12 cellular contexts compared by ENCODE assay signal in genomic region chr2:127407091-127407490, GRCh38. TPM values are rescaled to one million over a fixed set of nuclear protein-coding genes. Genes with fewer than 3 reads are reported as not detected.
DNase-seq lines count a peak whose midpoint lies in the region; ATAC-seq and TF ChIP-seq lines count a peak whose summit lies in the region.
"Had no signal": no experiment of that assay in that cellular context is flagged by ENCODE, and none has a peak within 500 bp of the region (broad histone marks: within the 10 kb centered on the region; RNA-seq: fewer than 3 reads in every experiment).

No MANE protein-coding gene starts in this region.

- ATAC-seq in activated CD8-positive, alpha-beta T cell treated with anti-CD3 and anti-CD28 coated beads for 36 hours: no peak
- no peak for ATAC-seq in HG03442 (IDR thresholded peaks at IDR 0.05; ENCODE audit: unreplicated experiment)

- no peaks in the 10 kb centered on the region for H3K9me3 ChIP-seq in liver (ENCODE audit: control insufficient read depth in 4 of 4, low read length in 3 of 4)
- H3K9me3 ChIP-seq in stomach smooth muscle (ENCODE audit: control insufficient read depth in 2 of 2, low read length in 2 of 2): no peaks in the 10 kb centered on the region
- H3K9me3 ChIP-seq in SJCRH30 (replicated peaks): no peaks in the 10 kb centered on the region

- peaks cover 5 to 32% (median 15%) of the 10 kb centered on the region in 4 donors for H3K4me1 ChIP-seq in liver (ENCODE audit: control insufficient read depth in 4 of 4, insufficient read depth in 4 of 4, low read length in 3 of 4)
- peaks cover 16% of the 10 kb centered on the region for H3K4me1 ChIP-seq in stomach smooth muscle (ENCODE audit: control insufficient read depth, insufficient read depth, low read length)
- H3K4me1 ChIP-seq in SJCRH30: peaks cover 28% of the 10 kb centered on the region

- peaks cover 28% of the 10 kb centered on the region for H3K4me1 Mint-ChIP-seq in activated CD4-positive, alpha-beta T cell treated with anti-CD3 and anti-CD28 coated beads, Interleukin-2, amount 10 ng/mL, durations not matched to agents 7 days and 5 days
- H3K4me1 Mint-ChIP-seq in activated CD8-positive, alpha-beta T cell treated with anti-CD3 and anti-CD28 coated beads for 36 hours (ENCODE audit: low read depth): peaks cover 23% of the 10 kb centered on the region

- no peaks in the 10 kb centered on the region for H3K36me3 ChIP-seq in liver (ENCODE audit: control insufficient read depth in 4 of 4, insufficient read depth in 3 of 4, low read depth in 1 of 4, low read length in 3 of 4)
- no peaks in the 10 kb centered on the region for H3K36me3 ChIP-seq in stomach smooth muscle (ENCODE audit: control insufficient read depth in 2 of 2, insufficient read depth in 2 of 2, low read length in 2 of 2)
- H3K36me3 ChIP-seq in SJCRH30: no peaks in the 10 kb centered on the region

- H3K4me3 ChIP-seq in liver (ENCODE audit: low read depth in 1 of 3, low read length in 3 of 3) (no peak overlapping the region), stomach smooth muscle (ENCODE audit: low read length in 2 of 2) (no peak overlapping the region), SJCRH30 (no peak overlapping the region)

- H3K27ac ChIP-seq in liver (ENCODE audit: low read depth in 1 of 2, low read length in 2 of 2) (peak overlapping the region; percentile 94 to 95), stomach smooth muscle (ENCODE audit: low read length) (peak overlapping the region; percentile 11), SJCRH30 (no peak overlapping the region; the same call in 1 of the 2 replicates)

- H3K27ac Mint-ChIP-seq in activated CD4-positive, alpha-beta T cell treated with anti-CD3 and anti-CD28 coated beads, Interleukin-2, amount 10 ng/mL, durations not matched to agents 7 days and 5 days: no peak overlapping the region
- no peak overlapping the region for H3K27ac Mint-ChIP-seq in activated CD8-positive, alpha-beta T cell treated with anti-CD3 and anti-CD28 coated beads for 36 hours

- H3K4me3 Mint-ChIP-seq in activated CD4-positive, alpha-beta T cell treated with anti-CD3 and anti-CD28 coated beads, Interleukin-2, amount 10 ng/mL, durations not matched to agents 7 days and 5 days: peak overlapping the region; percentile 60
- H3K4me3 Mint-ChIP-seq in activated CD8-positive, alpha-beta T cell treated with anti-CD3 and anti-CD28 coated beads for 36 hours: peak overlapping the region; percentile 26

- no peaks in the 10 kb centered on the region for H3K9me3 Mint-ChIP-seq in activated CD4-positive, alpha-beta T cell treated with anti-CD3 and anti-CD28 coated beads, Interleukin-2, amount 10 ng/mL, durations not matched to agents 7 days and 5 days
- H3K9me3 Mint-ChIP-seq in activated CD8-positive, alpha-beta T cell treated with anti-CD3 and anti-CD28 coated beads for 36 hours: no peaks in the 10 kb centered on the region

- no peaks in the 10 kb centered on the region for H3K36me3 Mint-ChIP-seq in activated CD4-positive, alpha-beta T cell treated with anti-CD3 and anti-CD28 coated beads, Interleukin-2, amount 10 ng/mL, durations not matched to agents 7 days and 5 days (ENCODE audit: low read depth)
- H3K36me3 Mint-ChIP-seq in activated CD8-positive, alpha-beta T cell treated with anti-CD3 and anti-CD28 coated beads for 36 hours (ENCODE audit: low read depth): no peaks in the 10 kb centered on the region

- TF ChIP-seq CTCF in activated CD8-positive, alpha-beta T cell treated with anti-CD3 and anti-CD28 coated beads for 36 hours (IDR thresholded peaks at IDR 0.05): no peak
- no peak for TF ChIP-seq CTCF in liver (IDR thresholded peaks at IDR 0.05; ENCODE audit: low read depth, low read length, missing input control)

- no peak for TF ChIP-seq RAD21 in liver (IDR thresholded peaks at IDR 0.05)

- intact Hi-C loops in activated CD8-positive, alpha-beta T cell treated with anti-CD3 and anti-CD28 coated beads for 36 hours (cut with micrococcal nuclease): no loop called here

- peak overlapping the region in 1 of 2 donors; percentile 55 for H3K9ac ChIP-seq in liver (ENCODE audit: low read depth in 1 of 2, low read length in 2 of 2)
- peak overlapping the region in 1 of 2 donors; percentile 1 for H3K9ac ChIP-seq in stomach smooth muscle (ENCODE audit: low read length in 2 of 2)

- H3K27me3 Mint-ChIP-seq in activated CD4-positive, alpha-beta T cell treated with anti-CD3 and anti-CD28 coated beads, Interleukin-2, amount 10 ng/mL, durations not matched to agents 7 days and 5 days: peaks cover 1% of the 10 kb centered on the region
- peaks cover 2% of the 10 kb centered on the region for H3K27me3 Mint-ChIP-seq in activated CD8-positive, alpha-beta T cell treated with anti-CD3 and anti-CD28 coated beads for 36 hours

- DNase-seq in activated CD4-positive, alpha-beta T cell treated with anti-CD3 and anti-CD28 coated beads, Interleukin-2, amount 10 ng/mL, durations not matched to agents 7 days and 5 days: no peak
- DNase-seq in activated CD4-positive, alpha-beta T cell treated with anti-CD3 and anti-CD28 coated beads, Interleukin-2, amount 50 U/mL, for 4 hours: no peak
- no peak for DNase-seq in activated CD8-positive, alpha-beta T cell treated with anti-CD3 and anti-CD28 coated beads for 36 hours
- DNase-seq in SJCRH30 (no peak), SIG-M5 treated with dmso at 0.1 percent for 504 hours (lab: John Stamatoyannopoulos, UW; ENCODE audit: unreplicated experiment) (no peak)
- DNase-seq: ACHN; activated effector memory CD4-positive, alpha-beta T cell treated with anti-CD3 and anti-CD28 coated beads, Interleukin-2, amount 50 U/mL, for 16 hours had no signal

- 97% methylated on average over 9 of the region's 9 CpGs for WGBS in liver

- H3K27me3 ChIP-seq in liver (ENCODE audit: control insufficient read depth in 4 of 4, insufficient read depth in 4 of 4, low read length in 3 of 4): no peaks in the 10 kb centered on the region
- H3K27me3 ChIP-seq in stomach smooth muscle (ENCODE audit: control insufficient read depth in 1 of 2, insufficient read depth in 2 of 2, low read length in 2 of 2): no peaks in the 10 kb centered on the region
- H3K27me3 ChIP-seq in SJCRH30: no peaks in the 10 kb centered on the region

- POLR2A ChIA-PET in activated CD4-positive, alpha-beta T cell treated with anti-CD3 and anti-CD28 coated beads, Interleukin-2, amount 10 ng/mL, durations not matched to agents 7 days and 5 days (lab: Charles Lee): no interaction called here
- POLR2A ChIA-PET in activated CD8-positive, alpha-beta T cell treated with anti-CD3 and anti-CD28 coated beads for 36 hours (lab: Charles Lee): interaction anchor here (1.5 to 1.6 kb wide), 2 partner anchors 12 to 19 kb away, joined by 3 to 6 read pairs; partner anchors contain the start of gene MAP3K2

- CTCF ChIA-PET in activated CD4-positive, alpha-beta T cell treated with anti-CD3 and anti-CD28 coated beads, Interleukin-2, amount 10 ng/mL, durations not matched to agents 7 days and 5 days (lab: Charles Lee): interaction anchor here (0.8 to 2.0 kb wide), 4 partner anchors 9 to 41 kb away, joined by 3 to 7 read pairs (median 4); no protein-coding TSS in a partner anchor
- CTCF ChIA-PET in activated CD8-positive, alpha-beta T cell treated with anti-CD3 and anti-CD28 coated beads for 36 hours (lab: Charles Lee): no interaction called here

TF ChIP-seq in liver, 16 proteins besides CTCF, POLR2A, EP300 and RAD21 (continues in another document):
- no peak for TF ChIP-seq YY1 (IDR thresholded peaks at IDR 0.05)
- no peak for TF ChIP-seq JUND (IDR thresholded peaks at IDR 0.05)
- no peak for TF ChIP-seq GABPA (IDR thresholded peaks at IDR 0.05 in 1 of 2, conservative IDR thresholded peaks at IDR 0.05 in 1 of 2)
- no peak for TF ChIP-seq SP1 (IDR thresholded peaks at IDR 0.05)
- TF ChIP-seq, protein P1, sequence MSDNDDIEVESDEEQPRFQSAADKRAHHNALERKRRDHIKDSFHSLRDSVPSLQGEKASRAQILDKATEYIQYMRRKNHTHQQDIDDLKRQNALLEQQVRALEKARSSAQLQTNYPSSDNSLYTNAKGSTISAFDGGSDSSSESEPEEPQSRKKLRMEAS (IDR thresholded peaks at IDR 0.05): no peak
- no peak for TF ChIP-seq RXRA (IDR thresholded peaks at IDR 0.05)
- TF ChIP-seq, protein P2, sequence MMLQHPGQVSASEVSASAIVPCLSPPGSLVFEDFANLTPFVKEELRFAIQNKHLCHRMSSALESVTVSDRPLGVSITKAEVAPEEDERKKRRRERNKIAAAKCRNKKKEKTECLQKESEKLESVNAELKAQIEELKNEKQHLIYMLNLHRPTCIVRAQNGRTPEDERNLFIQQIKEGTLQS (IDR thresholded peaks at IDR 0.05): no peak
- no peak for TF ChIP-seq HNF4A (conservative IDR thresholded peaks at IDR 0.05)

RNA-seq across cellular contexts. Expression of gene PROC, which starts 11.1 kb away (rescaled TPM):
- not detected for total RNA-seq in activated CD4-positive, alpha-beta T cell treated with anti-CD3 and anti-CD28 coated beads, Interleukin-2, amount 10 ng/mL, durations not matched to agents 7 days and 5 days
- total RNA-seq in activated CD8-positive, alpha-beta T cell treated with anti-CD3 and anti-CD28 coated beads for 36 hours: not detected
- total RNA-seq in liver: 100 to 1,000 TPM; 150 to 376 TPM
- polyA plus RNA-seq in liver: 100 to 1,000 TPM; 305 to 407 TPM
- total RNA-seq in SJCRH30 (2014; rRNA removed; shearing (Covaris generic)): not detected in 2 replicates
- total RNA-seq: pulmonary artery endothelial cell; T-helper 1 cell treated with Interleukin-12 subunit alpha and Interleukin-12 subunit beta and Interleukin-4 antibody, amounts not matched to agents 30 ng/mL and 1 ng/mL, for 36 hours had no signal

RNA-seq across cellular contexts. Expression of gene MAP3K2, which starts 19.3 kb away (rescaled TPM):
- 10 to 100 TPM; 48.9 to 52.9 TPM for total RNA-seq in activated CD4-positive, alpha-beta T cell treated with anti-CD3 and anti-CD28 coated beads, Interleukin-2, amount 10 ng/mL, durations not matched to agents 7 days and 5 days
- total RNA-seq in activated CD8-positive, alpha-beta T cell treated with anti-CD3 and anti-CD28 coated beads for 36 hours: 10 to 100 TPM; 54.7 to 55.5 TPM
- 10 to 100 TPM; 22.0 to 46.2 TPM for total RNA-seq in liver
- 10 to 100 TPM in 1 of 2 donors, 1 to 10 TPM in 1; 5.9 to 12.1 TPM for polyA plus RNA-seq in liver
- 24.4 and 28.8 TPM in 2 replicates for total RNA-seq in SJCRH30 (2014; rRNA removed; shearing (Covaris generic))

Comparison
In these comparisons a context has a peak if more than half of its experiments do, and no peak if none do; other contexts are left out.
1. RNA of gene PROC, which starts 11.1 kb away (total RNA-seq): 150 to 376 TPM in liver; not detected in activated CD8-positive, alpha-beta T cell treated with anti-CD3 and anti-CD28 coated beads for 36 hours, not detected in activated CD4-positive, alpha-beta T cell treated with anti-CD3 and anti-CD28 coated beads, Interleukin-2, amount 10 ng/mL, durations not matched to agents 7 days and 5 days and not detected in SJCRH30; every median in the first group is over 100 times any median in the second.